ENCODE assay signal across 9 cellular contexts in the genomic region with DNA sequence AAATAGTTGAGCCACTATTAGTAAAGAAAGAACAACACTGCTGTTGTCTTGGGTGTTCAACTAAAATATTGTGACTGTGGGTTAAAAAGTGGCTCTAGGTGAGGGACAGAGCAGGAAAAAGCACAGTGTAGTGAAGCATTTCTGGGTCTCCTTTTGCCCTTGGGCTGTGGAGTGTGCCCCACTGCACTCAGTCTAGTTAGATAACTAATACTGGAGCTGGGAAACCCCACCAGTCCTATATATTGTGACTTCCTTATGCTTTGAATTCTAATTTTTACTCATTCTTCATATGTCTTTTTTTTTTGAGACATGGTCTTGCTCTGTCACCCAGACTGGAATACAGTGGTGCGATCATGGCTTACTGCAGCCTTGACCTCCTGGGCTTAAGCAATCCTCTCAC.
"Had no signal": no experiment of that assay in that cellular context is flagged by ENCODE, and none has a peak within 500 bp of the region (broad histone marks: within the 10 kb centered on the region; RNA-seq: fewer than 3 reads in every experiment).

No MANE protein-coding gene starts in this region.

- H3K27ac Mint-ChIP-seq: IgD-negative memory B cell had no signal

- DNase-seq: IMR-90, KBM-7, KG1 had no signal

- FAIRE-seq: HepG2, HTR-8/SVneo, K562 had no signal

- H3K4me3 ChIP-seq: K562 had no signal

- H3K9ac ChIP-seq: KMS-11 had no signal

- H3K9me3 Mint-ChIP-seq: IgD-negative memory B cell had no signal

- H3K27me3 Mint-ChIP-seq: IgD-negative memory B cell had no signal

- H3K4me2 ChIP-seq: KMS-11 had no signal

- ATAC-seq: HepG2, K562 had no signal

- H3K4me3 Mint-ChIP-seq: IgD-negative memory B cell had no signal

- H3K27ac ChIP-seq: HL-60, KMS-11 had no signal
